Comparison of ENCODE assay signal across 17 cellular contexts in genomic region chr16:66881964-66882508, GRCh38. TPM values are rescaled to one million over a fixed set of nuclear protein-coding genes. Genes with fewer than 3 reads are reported as not detected.
DNase-seq lines count a peak whose midpoint lies in the region; ATAC-seq and TF ChIP-seq lines count a peak whose summit lies in the region.
"Had no signal": no experiment of that assay in that cellular context is flagged by ENCODE, and none has a peak within 500 bp of the region (broad histone marks: within the 10 kb centered on the region; RNA-seq: fewer than 3 reads in every experiment).

No MANE protein-coding gene starts in this region.

- H3K9me3 ChIP-seq in T-helper 17 cell (ENCODE audit: control insufficient read depth, low read length, poor library complexity, severe bottlenecking) (no peaks in the 10 kb centered on the region), iPS-18a (ENCODE audit: control insufficient read depth, low read depth, low read length) (no peaks in the 10 kb centered on the region), thyroid gland (no peaks in the 10 kb centered on the region)
- H3K9me3 ChIP-seq: heart left ventricle, right atrium auricular region, tibial artery had no signal

- no peak for TF ChIP-seq CTCF in thyroid gland (IDR thresholded peaks at IDR 0.05)

- H3K27me3 Mint-ChIP-seq in activated T-cell treated with anti-CD3 and anti-CD28 coated beads, Interleukin-2, amount 50 U/mL, for 72 hours (ENCODE audit: low read depth), result no peaks in the 10 kb centered on the region
- no peaks in the 10 kb centered on the region for H3K27me3 Mint-ChIP-seq in T-helper 17 cell

- WGBS in thyroid gland, 2 donors, result 88 to 89% methylated on average over 8 of the region's 8 CpGs

- no peak for TF ChIP-seq POLR2A in thyroid gland (IDR thresholded peaks at IDR 0.05)

- no peak overlapping the region for H3K27ac ChIP-seq in iPS-18a (ENCODE audit: low read length)
- H3K27ac ChIP-seq in thyroid gland, result peak overlapping the region; percentile 66 to 79 (median 78)

- H3K9me3 Mint-ChIP-seq in activated T-cell treated with anti-CD3 and anti-CD28 coated beads, Interleukin-2, amount 50 U/mL, for 72 hours, result peaks cover 0 to 2% of the 10 kb centered on the region in 2 donors

- ATAC-seq in activated T-cell treated with anti-CD3 and anti-CD28 coated beads, Interleukin-2, amount 50 U/mL, for 72 hours (replicated peaks in 1 of 2), result no peak
- no peak for ATAC-seq in T-helper 17 cell
- ATAC-seq: heart left ventricle had no signal

- intact Hi-C loops in thyroid gland (cut with DNase I), result no loop called here

- H3K27ac Mint-ChIP-seq in activated T-cell treated with anti-CD3 and anti-CD28 coated beads, Interleukin-2, amount 50 U/mL, for 72 hours, result no peak overlapping the region
- no peak overlapping the region for H3K27ac Mint-ChIP-seq in T-helper 17 cell

- peaks cover 7% of the 10 kb centered on the region in 2 donors for H3K36me3 Mint-ChIP-seq in activated T-cell treated with anti-CD3 and anti-CD28 coated beads, Interleukin-2, amount 50 U/mL, for 72 hours (ENCODE audit: insufficient read depth in 2 of 2)
- H3K36me3 Mint-ChIP-seq in T-helper 17 cell (ENCODE audit: low read depth), result peaks cover 2% of the 10 kb centered on the region

- peak overlapping the region; percentile 78 to 100 for H3K4me3 Mint-ChIP-seq in activated T-cell treated with anti-CD3 and anti-CD28 coated beads, Interleukin-2, amount 50 U/mL, for 72 hours
- H3K4me3 Mint-ChIP-seq in T-helper 17 cell, result peak overlapping the region; percentile 99

- peaks cover 61% of the 10 kb centered on the region for H3K4me1 Mint-ChIP-seq in activated T-cell treated with anti-CD3 and anti-CD28 coated beads, Interleukin-2, amount 50 U/mL, for 72 hours (ENCODE audit: low read depth)
- H3K4me1 Mint-ChIP-seq in T-helper 17 cell, result peaks cover 29% of the 10 kb centered on the region

- H3K27me3 ChIP-seq in iPS-18a (ENCODE audit: control insufficient read depth, insufficient read depth, low read length) (peaks cover 7% of the 10 kb centered on the region), thyroid gland (no peaks in the 10 kb centered on the region)
- H3K27me3 ChIP-seq: heart left ventricle, right atrium auricular region, tibial artery had no signal

- no peak for DNase-seq in activated T-cell treated with anti-CD3 and anti-CD28 coated beads, Interleukin-2, amount 50 U/mL, for 72 hours
- DNase-seq in activated T-cell treated with anti-CD3 and anti-CD28 coated beads, Interleukin-2, amount 50 U/mL, for 1 hour, result no peak
- no peak for DNase-seq in T-helper 17 cell
- DNase-seq in thyroid gland, result no peak
- no peak for DNase-seq in medulla oblongata (ENCODE audit: extremely low spot score)
- DNase-seq in stimulated activated CD4-positive, alpha-beta T cell treated with anti-CD3 and anti-CD28 coated beads, Interleukin-2, amount 100 ng/mL, for 24 hours, result no peak
- DNase-seq in NCI-H2107 treated with DMSO at 0.1 percent for 48 hours (lab: John Stamatoyannopoulos, UW; ENCODE audit: unreplicated experiment), result no peak
- DNase-seq: activated CD4-positive, alpha-beta T cell treated with anti-CD3 and anti-CD28 coated beads for 4 hours; effector CD4-positive, alpha-beta T cell; GDM1; heart left ventricle; NCI-H748 treated with DMSO at 0.1 percent for 48 hours; tibial artery had no signal

- H3K9ac ChIP-seq in iPS-18a (ENCODE audit: low read length), result no peak overlapping the region

- H3K4me1 ChIP-seq in iPS-18a (ENCODE audit: control insufficient read depth, low read depth, low read length) (peaks cover 9% of the 10 kb centered on the region), thyroid gland (peaks cover 23 to 41% of the 10 kb centered on the region in 2 donors)

- H3K36me3 ChIP-seq in iPS-18a (ENCODE audit: control insufficient read depth, low read depth, low read length), result peaks cover 29% of the 10 kb centered on the region
- peaks cover 8 to 12% of the 10 kb centered on the region in 2 donors for H3K36me3 ChIP-seq in thyroid gland

- H3K4me3 ChIP-seq in iPS-18a (ENCODE audit: low read length), result peak overlapping the region; percentile 89
- no peak overlapping the region for H3K4me3 ChIP-seq in thyroid gland (replicated peaks in 1 of 3)

RNA-seq across cellular contexts. Expression of gene PDP2, which starts 1.7 kb away (rescaled TPM):
- total RNA-seq in activated T-cell treated with anti-CD3 and anti-CD28 coated beads, Interleukin-2, amount 50 U/mL, for 72 hours, result 10 to 100 TPM; 31.8 TPM
- total RNA-seq in T-helper 17 cell (1 to 10 TPM; 5.8 to 8.9 TPM), thyroid gland (10 to 100 TPM; 10.7 to 34.5 (median 26.9) TPM)

RNA-seq across cellular contexts. Expression of gene CDH16, which starts 36.6 kb away (rescaled TPM):
- not detected for total RNA-seq in activated T-cell treated with anti-CD3 and anti-CD28 coated beads, Interleukin-2, amount 50 U/mL, for 72 hours
- total RNA-seq in T-helper 17 cell (not detected), thyroid gland (100 to 1,000 TPM in 3 of 4 donors, 10 to 100 TPM in 1; 43.1 to 166 (median 134) TPM)
- total RNA-seq: mesenteric fat pad, SK-MEL-5 had no signal

RNA-seq across cellular contexts. Expression of gene CA7, which starts 37.8 kb away (rescaled TPM):
- total RNA-seq in activated T-cell treated with anti-CD3 and anti-CD28 coated beads, Interleukin-2, amount 50 U/mL, for 72 hours, result not detected
- not detected for total RNA-seq in T-helper 17 cell
- under 1 TPM in 1 of 4 donors, not detected in 3; 0.46 TPM for total RNA-seq in thyroid gland
- total RNA-seq: heart left ventricle, mesenteric fat pad, right atrium auricular region, SK-MEL-5 had no signal

RNA-seq across cellular contexts. Expression of gene RRAD, which starts 43.3 kb away (rescaled TPM):
- total RNA-seq in activated T-cell treated with anti-CD3 and anti-CD28 coated beads, Interleukin-2, amount 50 U/mL, for 72 hours, result 1 to 10 TPM; 1.6 to 3.1 TPM
- total RNA-seq in T-helper 17 cell (under 1 TPM; 0.52 to 0.67 TPM), thyroid gland (10 to 100 TPM in 3 of 4 donors, 1 to 10 TPM in 1; 6.1 to 15.6 (median 10.9) TPM)
- total RNA-seq: SK-MEL-5 had no signal

RNA-seq across cellular contexts. Expression of gene NAE1, which starts 51.3 kb away (rescaled TPM):
- total RNA-seq in activated T-cell treated with anti-CD3 and anti-CD28 coated beads, Interleukin-2, amount 50 U/mL, for 72 hours, result 100 to 1,000 TPM in 1 of 2 donors, 10 to 100 TPM in 1; 94.5 to 100 TPM
- 10 to 100 TPM; 63.0 to 78.7 TPM for total RNA-seq in T-helper 17 cell
- total RNA-seq in thyroid gland, result 10 to 100 TPM; 51.0 to 75.0 (median 61.2) TPM

Comparison
In these comparisons a context has a peak if more than half of its experiments do, and no peak if none do; other contexts are left out.
1. RNA of gene CDH16, which starts 36.6 kb away (total RNA-seq): 43.1 to 166 TPM in thyroid gland; not detected in activated T-cell treated with anti-CD3 and anti-CD28 coated beads, Interleukin-2, amount 50 U/mL, for 72 hours and not detected in T-helper 17 cell; every median in the first group is over 10 times any median in the second.